ENCODE assay signal across 1 cellular context in the genomic region with DNA sequence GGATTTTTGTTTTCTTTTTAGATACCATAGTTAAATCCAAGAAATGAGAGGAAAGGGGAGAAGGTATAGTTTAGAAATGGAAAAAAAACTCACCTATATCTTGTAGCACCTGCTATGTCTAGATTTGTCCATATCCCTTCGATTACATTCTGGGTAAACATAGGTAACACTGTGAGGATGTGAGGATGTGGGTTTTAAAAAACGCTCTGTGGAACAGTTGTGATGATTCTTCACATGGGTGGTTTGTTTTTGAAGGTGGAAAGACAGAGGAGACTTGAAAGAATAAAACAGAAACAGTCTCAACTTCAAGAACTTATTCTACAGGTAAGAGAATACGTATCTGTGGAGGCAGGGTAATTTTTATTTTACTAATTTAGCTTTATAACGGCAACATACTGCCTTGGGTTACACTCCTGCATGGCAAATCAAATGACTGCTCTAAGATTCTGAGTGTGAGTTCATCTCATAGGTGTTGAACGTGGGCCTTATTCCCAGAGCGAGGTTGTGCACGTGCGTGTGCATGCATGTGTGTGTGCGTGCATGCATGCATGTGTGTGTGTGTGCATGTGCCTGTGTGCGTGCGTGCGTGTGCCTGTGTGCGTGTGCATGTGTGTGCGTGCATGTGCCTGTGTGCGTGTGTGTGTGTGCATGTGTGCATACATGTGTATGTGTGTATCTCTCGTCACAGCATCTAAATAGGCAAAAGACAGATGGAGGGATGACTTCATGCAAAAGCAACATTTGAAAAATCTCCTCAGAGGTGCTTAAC.
TF ChIP-seq lines count a peak whose summit lies in the region.

No MANE protein-coding gene starts in this region.

TF ChIP-seq in HepG2, 621 proteins besides CTCF, POLR2A, EP300 and RAD21:
- TF ChIP-seq ZNF333 (CRISPR knock-in tag; IDR thresholded peaks at IDR 0.05; ENCODE audit: borderline replicate concordance): no peak
- TF ChIP-seq MNT (IDR thresholded peaks at IDR 0.05): peak; percentile 71
- no peak for TF ChIP-seq ZNF441 (CRISPR knock-in tag; IDR thresholded peaks at IDR 0.05; ENCODE audit: borderline replicate concordance)
- no peak for TF ChIP-seq ZNF496 (CRISPR knock-in tag; IDR thresholded peaks at IDR 0.05; ENCODE audit: insufficient replicate concordance)
- TF ChIP-seq ZNF557 (CRISPR knock-in tag; IDR thresholded peaks at IDR 0.05): no peak
- TF ChIP-seq ZNF747 (CRISPR knock-in tag; IDR thresholded peaks at IDR 0.05; ENCODE audit: borderline replicate concordance): no peak
- no peak for TF ChIP-seq ZNF3 (CRISPR knock-in tag; IDR thresholded peaks at IDR 0.05)
- TF ChIP-seq REL (CRISPR knock-in tag; conservative IDR thresholded peaks at IDR 0.05): no peak
